Comparison of ENCODE assay signal across 8 cellular contexts in genomic region chr6:36028887-36029324, GRCh38.
A peak's percentile ranks its signal among the peaks of the same experiment; 100 is the strongest.
DNase-seq lines count a peak whose midpoint lies in the region; ATAC-seq, FAIRE-seq and TF ChIP-seq lines count a peak whose summit lies in the region.

No MANE protein-coding gene starts in this region.

- H3K4me1 ChIP-seq in neuron (ENCODE audit: insufficient read depth, low read length), result peaks cover 11% of the 10 kb centered on the region

- DNase-seq in HTR-8/SVneo (ENCODE audit: insufficient read length, low spot score) (peak; percentile 34), SHP77 treated with DMSO at 0.1 percent for 48 hours (lab: John Stamatoyannopoulos, UW) (peak; percentile 7), foreskin melanocyte (peak; percentile 71)
- peak; percentile 59 for DNase-seq in activated gamma-delta T cell treated with anti-CD3 and anti-CD28 coated beads, Interleukin-2, amount 50 U/mL, for 16 hours (ENCODE audit: low read depth)

- TF ChIP-seq CTCF in C4-2B (conservative IDR thresholded peaks at IDR 0.05), result no peak

- no peaks in the 10 kb centered on the region for H3K27me3 ChIP-seq in neuron (ENCODE audit: insufficient read depth, low read length)

- no peaks in the 10 kb centered on the region for H3K36me3 ChIP-seq in neuron (ENCODE audit: insufficient read depth, low read length)

- no peaks in the 10 kb centered on the region for H3K9me3 ChIP-seq in neuron (ENCODE audit: low read length)

- H3K36me3 Mint-ChIP-seq in stimulated activated naive CD8-positive, alpha-beta T cell treated with anti-CD3 and anti-CD28 coated beads, Interleukin-15, Interleukin-2, amounts not matched to agents 100 ng/mL and 50 ng/mL, for 24 hours (ENCODE audit: low read depth), result peaks cover 11% of the 10 kb centered on the region

- H3K4me1 Mint-ChIP-seq in stimulated activated naive CD8-positive, alpha-beta T cell treated with anti-CD3 and anti-CD28 coated beads, Interleukin-15, Interleukin-2, amounts not matched to agents 100 ng/mL and 50 ng/mL, for 24 hours (ENCODE audit: low read depth), result peaks cover 57% of the 10 kb centered on the region

- peak overlapping the region; percentile 100 for H3K4me3 ChIP-seq in neuron (ENCODE audit: low read length)

- no peaks in the 10 kb centered on the region for H3K9me3 Mint-ChIP-seq in stimulated activated naive CD8-positive, alpha-beta T cell treated with anti-CD3 and anti-CD28 coated beads, Interleukin-15, Interleukin-2, amounts not matched to agents 100 ng/mL and 50 ng/mL, for 24 hours

- H3K27me3 Mint-ChIP-seq in stimulated activated naive CD8-positive, alpha-beta T cell treated with anti-CD3 and anti-CD28 coated beads, Interleukin-15, Interleukin-2, amounts not matched to agents 100 ng/mL and 50 ng/mL, for 24 hours, result peaks cover 17% of the 10 kb centered on the region

- peak overlapping the region; percentile 89 for H3K27ac ChIP-seq in C4-2B

- no peak for ATAC-seq in HG03025 (IDR thresholded peaks at IDR 0.05; ENCODE audit: low FRiP score, unreplicated experiment)

- peak overlapping the region; percentile 95 for H3K27ac Mint-ChIP-seq in stimulated activated naive CD8-positive, alpha-beta T cell treated with anti-CD3 and anti-CD28 coated beads, Interleukin-15, Interleukin-2, amounts not matched to agents 100 ng/mL and 50 ng/mL, for 24 hours

- peak overlapping the region; percentile 81 for H2AFZ ChIP-seq in neuron (ENCODE audit: low read depth, low read length)

- FAIRE-seq in HTR-8/SVneo (lab: Jason Lieb, UNC), result no peak

- H3K4me3 Mint-ChIP-seq in stimulated activated naive CD8-positive, alpha-beta T cell treated with anti-CD3 and anti-CD28 coated beads, Interleukin-15, Interleukin-2, amounts not matched to agents 100 ng/mL and 50 ng/mL, for 24 hours, result peak overlapping the region; percentile 96

Comparison
In these comparisons a context has a peak if more than half of its experiments do, and no peak if none do; other contexts are left out.
1. DNase-seq: peak in every context shown above with its lines; median percentile 71 in foreskin melanocyte; 59 in activated gamma-delta T cell treated with anti-CD3 and anti-CD28 coated beads, Interleukin-2, amount 50 U/mL, for 16 hours; 34 in HTR-8/SVneo; 7 in SHP77 treated with DMSO at 0.1 percent for 48 hours.